ENCODE assay signal across 9 cellular contexts in genomic region chr2:161586517-161587167, GRCh38. TPM values are rescaled to one million over a fixed set of nuclear protein-coding genes. Genes with fewer than 3 reads are reported as not detected.
DNase-seq lines count a peak whose midpoint lies in the region; ATAC-seq, FAIRE-seq and TF ChIP-seq lines count a peak whose summit lies in the region.
"Had no signal": no experiment of that assay in that cellular context is flagged by ENCODE, and none has a peak within 500 bp of the region (broad histone marks: within the 10 kb centered on the region; RNA-seq: fewer than 3 reads in every experiment).

No MANE protein-coding gene starts in this region.

- H3K79me2 ChIP-seq in HepG2 (ENCODE audit: insufficient read depth, low read length), result no peaks in the 10 kb centered on the region

- intact Hi-C loops in Calu3 (cut with micrococcal nuclease; ENCODE audit: unreplicated experiment) (loop anchor here (1.0 kb wide), 1 partner anchor 360 kb away; no protein-coding TSS in a partner anchor), HepG2 (cut with micrococcal nuclease; ENCODE audit: unreplicated experiment) (loop anchor here (1.0 to 2.0 kb wide), 3 partner anchors 360 to 558 kb away; no protein-coding TSS in a partner anchor)

- CTCF ChIA-PET in Calu3 (lab: Charles Lee) (interaction anchor here (0.6 to 1.0 kb wide), 5 partner anchors 355 to 1470 kb away, joined by 3 to 6 read pairs (median 4); no protein-coding TSS in a partner anchor), HepG2 (lab: Yijun Ruan, JAX; ENCODE audit: low intra/inter-chr PET ratio, low total read pairs) (interaction anchor here (1.2 to 2.9 kb wide), 4 partner anchors 359 to 715 kb away, joined by 6 to 25 read pairs (median 9); no protein-coding TSS in a partner anchor)

- H3K4me2 ChIP-seq in HepG2 (ENCODE audit: low read depth, low read length), result no peak overlapping the region

- no peaks in the 10 kb centered on the region for H3K4me1 ChIP-seq in HepG2 (ENCODE audit: insufficient read depth, low read length)

- in situ Hi-C loops in astrocyte of the cerebellum (cut with HindIII; ENCODE audit: low sequenced_read_pairs) (loop anchor here (25.0 kb wide), 1 partner anchor 351 kb away; no protein-coding TSS in a partner anchor), HepG2 (cut with HindIII; ENCODE audit: extremely low pct_ligation_motif_present, low pct_unique_long_range_greater_than_20kb) (loop anchor here (5.0 to 25.0 kb wide), 3 partner anchors 361 to 701 kb away; no protein-coding TSS in a partner anchor)

- H3K4me3 Mint-ChIP-seq in Calu3 (ENCODE audit: low read depth, unreplicated experiment), result no peak overlapping the region
- H3K4me3 Mint-ChIP-seq: memory B cell had no signal

- POLR2A ChIA-PET in HepG2 (lab: Yijun Ruan, JAX), result no interaction called here

- peak; percentile 73 for ATAC-seq in GM21367 (IDR thresholded peaks at IDR 0.05; ENCODE audit: unreplicated experiment)
- peak; percentile 66 for ATAC-seq in HepG2

- no peak for TF ChIP-seq POLR2A in HepG2 (IDR thresholded peaks at IDR 0.05; ENCODE audit: insufficient read depth in 1 of 2, low read depth in 2 of 2, low read length in 2 of 2)

- peak; percentile 74 for FAIRE-seq in HepG2 (lab: Jason Lieb, UNC)

- no peaks in the 10 kb centered on the region for H3K36me3 Mint-ChIP-seq in Calu3 (ENCODE audit: insufficient read depth, unreplicated experiment)
- H3K36me3 Mint-ChIP-seq: memory B cell had no signal

- no peaks in the 10 kb centered on the region for H3K9me3 Mint-ChIP-seq in Calu3 (ENCODE audit: low read depth, unreplicated experiment)
- H3K9me3 Mint-ChIP-seq: memory B cell had no signal

- H3K27me3 ChIP-seq in HepG2 (ENCODE audit: control insufficient read depth in 1 of 2, insufficient read depth in 2 of 2, low read length in 2 of 2), result no peaks in the 10 kb centered on the region

- peak; percentile 34 for TF ChIP-seq CTCF in Calu3 (IDR thresholded peaks at IDR 0.05; ENCODE audit: unreplicated experiment)
- peak; percentile 54 for TF ChIP-seq CTCF in astrocyte of the cerebellum (IDR thresholded peaks at IDR 0.05; ENCODE audit: low read depth, low read length, missing control alignments)
- peak; percentile 69 for TF ChIP-seq CTCF in HepG2 (CRISPR knock-in tag; IDR thresholded peaks at IDR 0.05)

- no peaks in the 10 kb centered on the region for H3K27me3 Mint-ChIP-seq in Calu3 (ENCODE audit: unreplicated experiment)
- H3K27me3 Mint-ChIP-seq: memory B cell had no signal

- DNase-seq in Calu3, result no peak
- peak; percentile 62 for DNase-seq in NCI-H1105 treated with DMSO at 0.1 percent for 48 hours (lab: John Stamatoyannopoulos, UW)
- peak; percentile 8 for DNase-seq in astrocyte of the cerebellum (ENCODE audit: low read depth)
- DNase-seq in HepG2 (ENCODE audit: low spot score), result peak; percentile 22
- no peak for DNase-seq in activated naive CD4-positive, alpha-beta T cell treated with Interleukin-2 at 50 U/mL for 16 hours
- no peak for DNase-seq in NCI-H187 treated with DMSO at 0.1 percent for 48 hours (lab: John Stamatoyannopoulos, UW)
- no peak for DNase-seq in nucleus accumbens (lab: John Stamatoyannopoulos, UW)

- H3K4me1 Mint-ChIP-seq in Calu3 (ENCODE audit: low read depth, unreplicated experiment), result no peaks in the 10 kb centered on the region
- H3K4me1 Mint-ChIP-seq: memory B cell had no signal

- H4K20me1 ChIP-seq in HepG2 (ENCODE audit: insufficient read depth, low read length), result no peaks in the 10 kb centered on the region

- no peaks in the 10 kb centered on the region for H3K9me3 ChIP-seq in HepG2 (ENCODE audit: low read length)

- TF ChIP-seq EP300 in HepG2 (IDR thresholded peaks at IDR 0.05; ENCODE audit: low read depth in 2 of 2, low read length in 2 of 2) (no peak), HepG2 (CRISPR knock-in tag; IDR thresholded peaks at IDR 0.05; ENCODE audit: borderline replicate concordance) (no peak)

- no TSS peak for BruUV-seq in Calu3 (replicated peaks; lab: Mats Ljungman, UMichigan)
- no TSS peak for BruUV-seq in HepG2 (replicated peaks; lab: Mats Ljungman, UMichigan)

- no peak overlapping the region for H2AFZ ChIP-seq in HepG2 (ENCODE audit: low read length)

- H3K4me3 ChIP-seq in astrocyte of the cerebellum (ENCODE audit: low read depth, low read length) (no peak overlapping the region), HepG2 (replicated peaks in 1 of 3; ENCODE audit: insufficient read depth in 1 of 3, low read depth in 2 of 3, low read length in 3 of 3) (no peak overlapping the region)

- H3K27ac Mint-ChIP-seq in Calu3 (ENCODE audit: unreplicated experiment), result no peak overlapping the region
- H3K27ac Mint-ChIP-seq: memory B cell had no signal

- no peaks in the 10 kb centered on the region for H3K36me3 ChIP-seq in HepG2 (replicated peaks in 1 of 2; ENCODE audit: control insufficient read depth in 1 of 2, insufficient read depth in 2 of 2, low read length in 2 of 2)

- 23% methylated on average over 6 of the region's 6 CpGs for WGBS in HepG2 (ENCODE audit: low lambda C conversion rate)

- no peak overlapping the region for H3K27ac ChIP-seq in HepG2 (ENCODE audit: extremely low read length, insufficient read depth, low read length)

- no peak overlapping the region for H3K9ac ChIP-seq in HepG2 (ENCODE audit: insufficient read depth, low read depth, low read length)

- TF ChIP-seq RAD21 in HepG2 (CRISPR knock-in tag; IDR thresholded peaks at IDR 0.05), result peak; percentile 60

TF ChIP-seq in HepG2, 621 proteins besides CTCF, POLR2A, EP300 and RAD21 (continues in another document):
- no peak for TF ChIP-seq ZC3H4 (CRISPR knock-in tag; IDR thresholded peaks at IDR 0.05; ENCODE audit: borderline replicate concordance)
- TF ChIP-seq ZNF766 (CRISPR knock-in tag; IDR thresholded peaks at IDR 0.05; ENCODE audit: borderline replicate concordance), result no peak
- no peak for TF ChIP-seq HNRNPK (IDR thresholded peaks at IDR 0.05; ENCODE audit: low read depth, low read length, poor library complexity, severe bottlenecking)
- no peak for TF ChIP-seq ZBTB26 (CRISPR knock-in tag; IDR thresholded peaks at IDR 0.05; ENCODE audit: borderline replicate concordance)
- TF ChIP-seq SMC3 (IDR thresholded peaks at IDR 0.05; ENCODE audit: low read length), result peak; percentile 65
- TF ChIP-seq GATA4 (IDR thresholded peaks at IDR 0.05; ENCODE audit: borderline replicate concordance, low read depth), result no peak
- TF ChIP-seq MXI1 (IDR thresholded peaks at IDR 0.05; ENCODE audit: borderline replicate concordance, low read depth, low read length), result no peak
- no peak for TF ChIP-seq NFATC3 (CRISPR knock-in tag; IDR thresholded peaks at IDR 0.05)
- TF ChIP-seq STAG1 (CRISPR knock-in tag; IDR thresholded peaks at IDR 0.05), result peak; percentile 85
- no peak for TF ChIP-seq AGO1 (IDR thresholded peaks at IDR 0.05; ENCODE audit: low read depth, low read length, poor library complexity, severe bottlenecking)
- no peak for TF ChIP-seq IKZF5 (CRISPR knock-in tag; IDR thresholded peaks at IDR 0.05)
- TF ChIP-seq CHD2 (IDR thresholded peaks at IDR 0.05; ENCODE audit: low read depth, low read length), result no peak
- TF ChIP-seq ZNF761 (CRISPR knock-in tag; conservative IDR thresholded peaks at IDR 0.05), result no peak
- no peak for TF ChIP-seq ZBTB42 (CRISPR knock-in tag; IDR thresholded peaks at IDR 0.05)
- no peak for TF ChIP-seq ZNF484 (CRISPR knock-in tag; IDR thresholded peaks at IDR 0.05; ENCODE audit: borderline replicate concordance, low read depth)
- TF ChIP-seq ELF1 (CRISPR knock-in tag; IDR thresholded peaks at IDR 0.05), result no peak
- TF ChIP-seq ZNF598 (CRISPR knock-in tag; IDR thresholded peaks at IDR 0.05; ENCODE audit: borderline replicate concordance), result no peak

RNA-seq across cellular contexts. Expression of gene SLC4A10, which starts 37.6 kb away (rescaled TPM):
- 0.09 and 0.34 TPM in 2 replicates for total RNA-seq in Calu3 (2022)
- total RNA-seq in HepG2 (2016; rRNA removed; fragmentation: Illumina TruSeq; extraction: Trizol), result not detected in 2 replicates
- total RNA-seq in HepG2 (2016; cell fraction: cytosol; rRNA removed; fragmentation: Illumina TruSeq; extraction: Trizol; ENCODE audit: low read depth), result not detected in 2 replicates
- total RNA-seq in HepG2 (2016; cell fraction: insoluble cytoplasmic fraction; rRNA removed; fragmentation: Illumina TruSeq; extraction: Trizol), result not detected in 2 replicates
- total RNA-seq in HepG2 (2016; cell fraction: membrane; rRNA removed; fragmentation: Illumina TruSeq; extraction: Trizol), result not detected in 2 replicates
- total RNA-seq in HepG2 (2016; cell fraction: nucleus; rRNA removed; fragmentation: Illumina TruSeq; extraction: Trizol), result not detected in 2 replicates
- polyA plus RNA-seq in HepG2 (2011; rRNA removed), result not detected in 2 replicates
- polyA plus RNA-seq in HepG2 (2011; cell fraction: cytosol; rRNA removed), result not detected in 2 replicates
- polyA plus RNA-seq in HepG2 (2011; cell fraction: nucleus; rRNA removed), result not detected in 2 replicates
- polyA plus RNA-seq in HepG2 (2012), result not detected in 2 replicates
- polyA plus RNA-seq in HepG2 (2016; cell fraction: cytosol; fragmentation: Illumina TruSeq; extraction: Trizol; ENCODE audit: low read depth), result not detected in 2 replicates
- not detected in 2 replicates for polyA plus RNA-seq in HepG2 (2016; cell fraction: insoluble cytoplasmic fraction; fragmentation: Illumina TruSeq; extraction: Trizol; ENCODE audit: low read depth)
- not detected in 2 replicates for polyA plus RNA-seq in HepG2 (2016; cell fraction: membrane; fragmentation: Illumina TruSeq; extraction: Trizol; ENCODE audit: low read depth)
- not detected in 2 replicates for polyA plus RNA-seq in HepG2 (2016; cell fraction: nucleus; fragmentation: Illumina TruSeq; extraction: Trizol; ENCODE audit: insufficient read depth, low read depth)
- polyA minus RNA-seq in HepG2 (2011; rRNA and poly(A)+ RNA removed; ENCODE audit: low replicate concordance), result not detected in 2 replicates
- polyA minus RNA-seq in HepG2 (2011; cell fraction: cytosol; rRNA and poly(A)+ RNA removed), result not detected in 2 replicates
- not detected in 2 replicates for polyA minus RNA-seq in HepG2 (2011; cell fraction: nucleus; rRNA and poly(A)+ RNA removed)

Comparison
In these comparisons a context has a peak if more than half of its experiments do, and no peak if none do; other contexts are left out.
1. DNase-seq: peak in NCI-H1105 treated with DMSO at 0.1 percent for 48 hours (single experiment), astrocyte of the cerebellum (single experiment) and HepG2 (single experiment); none in Calu3 (single experiment), activated naive CD4-positive, alpha-beta T cell treated with Interleukin-2 at 50 U/mL for 16 hours (single experiment), NCI-H187 treated with DMSO at 0.1 percent for 48 hours (single experiment) and nucleus accumbens (0 of 56).
2. Peak in every context shown above with its lines, with median percentiles within 50 percentile points of each other: CTCF ChIP-seq.